Comparison of ENCODE assay signal across 9 cellular contexts in the genomic region with DNA sequence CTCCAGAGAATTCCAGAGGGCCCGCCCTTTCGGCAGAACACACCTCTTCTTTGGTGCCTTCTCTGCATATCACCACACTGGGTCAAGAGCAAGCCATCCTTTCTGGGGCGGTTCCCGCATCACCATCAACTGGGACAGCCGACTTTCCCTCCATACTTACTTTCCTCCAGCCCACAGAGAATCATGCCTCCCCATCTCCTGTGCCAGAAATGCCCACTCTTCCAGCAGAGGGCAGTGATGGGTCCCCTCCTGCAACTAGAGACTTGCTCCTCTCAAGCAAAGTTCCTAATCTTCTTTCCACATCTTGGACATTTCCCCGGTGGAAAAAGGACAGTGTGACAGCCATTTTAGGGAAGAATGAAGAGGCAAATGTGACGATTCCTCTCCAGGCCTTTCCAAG.
DNase-seq lines count a peak whose midpoint lies in the region; FAIRE-seq and TF ChIP-seq lines count a peak whose summit lies in the region.
"Had no signal": no experiment of that assay in that cellular context is flagged by ENCODE, and none has a peak within 500 bp of the region (broad histone marks: within the 10 kb centered on the region; RNA-seq: fewer than 3 reads in every experiment).

No MANE protein-coding gene starts in this region.

- no peak overlapping the region for H3K4me3 Mint-ChIP-seq in brain
- H3K4me3 Mint-ChIP-seq: naive thymus-derived CD8-positive, alpha-beta T cell had no signal

- peaks cover 54% of the 10 kb centered on the region for H3K36me3 Mint-ChIP-seq in brain
- H3K36me3 Mint-ChIP-seq: naive thymus-derived CD8-positive, alpha-beta T cell had no signal

- dilution Hi-C loops in keratinocyte (cut with MboI; ENCODE audit: extremely low pct_ligation_motif_present, low sequenced_read_pairs), result no loop called here

- DNase-seq in CD1c-positive myeloid dendritic cell (ENCODE audit: extremely low spot score), result peak; percentile 42
- peak; percentile 66 for DNase-seq in GM20000 (ENCODE audit: low spot score)
- DNase-seq in RPMI7951 (ENCODE audit: low read depth), result peak; percentile 59
- no peak for DNase-seq in keratinocyte (ENCODE audit: low read depth, low spot score)
- peak; percentile 19 to 24 for DNase-seq in stimulated activated CD4-positive, alpha-beta T cell treated with anti-CD3 and anti-CD28 coated beads, Interleukin-4, amount 100 ng/mL, for 48 hours (ENCODE audit: low read depth in 2 of 2)
- no peak for DNase-seq in NCI-H510A (lab: John Stamatoyannopoulos, UW)
- DNase-seq in GF-D8 (lab: John Stamatoyannopoulos, UW), result no peak

- no peak overlapping the region for H3K27ac Mint-ChIP-seq in brain
- H3K27ac Mint-ChIP-seq: naive thymus-derived CD8-positive, alpha-beta T cell had no signal

- no peak overlapping the region for H2AFZ ChIP-seq in keratinocyte (ENCODE audit: control insufficient read depth, low read length)

- peaks cover 3% of the 10 kb centered on the region for H3K4me1 ChIP-seq in keratinocyte (ENCODE audit: control insufficient read depth, extremely low read depth, insufficient read depth, low read length)

- H3K36me3 ChIP-seq in keratinocyte (ENCODE audit: control insufficient read depth in 2 of 2, extremely low read depth in 1 of 2, insufficient read depth in 2 of 2, low read length in 2 of 2), result no peaks in the 10 kb centered on the region

- H3K9me1 ChIP-seq in keratinocyte (ENCODE audit: control insufficient read depth, extremely low read depth, insufficient read depth, low read length), result peaks cover 2% of the 10 kb centered on the region

- H3K27me3 Mint-ChIP-seq in brain, result no peaks in the 10 kb centered on the region

- no peaks in the 10 kb centered on the region for H3K4me1 Mint-ChIP-seq in brain

- no peaks in the 10 kb centered on the region for H3K79me2 ChIP-seq in keratinocyte (ENCODE audit: control insufficient read depth, insufficient read depth, low read length)

- no peak overlapping the region for H3K4me2 ChIP-seq in keratinocyte (ENCODE audit: control insufficient read depth, extremely low read depth, insufficient read depth, low read depth, low read length)

- no peaks in the 10 kb centered on the region for H3K27me3 ChIP-seq in keratinocyte (ENCODE audit: control insufficient read depth, extremely low read depth, insufficient read depth, low read length)

- no peaks in the 10 kb centered on the region for H3K9me3 Mint-ChIP-seq in brain
- H3K9me3 Mint-ChIP-seq: naive thymus-derived CD8-positive, alpha-beta T cell had no signal

- FAIRE-seq in keratinocyte (lab: Jason Lieb, UNC), result peak; percentile 71

- no peak overlapping the region for H3K27ac ChIP-seq in keratinocyte (ENCODE audit: control insufficient read depth, insufficient read depth, low read length)

- no peak overlapping the region for H3K4me3 ChIP-seq in keratinocyte (ENCODE audit: control insufficient read depth in 2 of 3, extremely low read depth in 1 of 3, insufficient read depth in 2 of 3, low read depth in 1 of 3, low read length in 3 of 3)

- H3K9ac ChIP-seq in keratinocyte (ENCODE audit: control insufficient read depth, extremely low read depth, insufficient read depth, low read length), result no peak overlapping the region

- no peaks in the 10 kb centered on the region for H4K20me1 ChIP-seq in keratinocyte (ENCODE audit: control insufficient read depth, extremely low read depth, insufficient read depth, low read length)

- H3K9me3 ChIP-seq in keratinocyte (ENCODE audit: control insufficient read depth, low read depth, low read length), result no peaks in the 10 kb centered on the region

- TF ChIP-seq CTCF in GM20000 (IDR thresholded peaks at IDR 0.05; ENCODE audit: extremely low read depth, missing control alignments) (peak; percentile 68), brain (conservative IDR thresholded peaks at IDR 0.05) (peak; percentile 54 to 62), keratinocyte (optimal IDR thresholded peaks at IDR 0.05 in 1 of 3, IDR thresholded peaks at IDR 0.05 in 1 of 3, conservative IDR thresholded peaks at IDR 0.05 in 1 of 3; ENCODE audit: extremely low read depth in 1 of 3, insufficient read depth in 2 of 3, low read length in 3 of 3) (peak; percentile 74 to 91 (median 84))

Comparison
In these comparisons a context has a peak if more than half of its experiments do, and no peak if none do; other contexts are left out.
1. DNase-seq: peak in CD1c-positive myeloid dendritic cell (single experiment), GM20000 (single experiment), RPMI7951 (single experiment) and stimulated activated CD4-positive, alpha-beta T cell treated with anti-CD3 and anti-CD28 coated beads, Interleukin-4, amount 100 ng/mL, for 48 hours (2 of 2); none in keratinocyte (single experiment), NCI-H510A (single experiment) and GF-D8 (single experiment).
2. Peak in every context shown above with its lines, with median percentiles within 50 percentile points of each other: CTCF ChIP-seq.